In genomic region chr10:127149613-127150081, GRCh38 we compare ENCODE assay signal across 16 cellular contexts. TPM values are rescaled to one million over a fixed set of nuclear protein-coding genes. Genes with fewer than 3 reads are reported as not detected.
DNase-seq lines count a peak whose midpoint lies in the region; ATAC-seq and TF ChIP-seq lines count a peak whose summit lies in the region.
"Had no signal": no experiment of that assay in that cellular context is flagged by ENCODE, and none has a peak within 500 bp of the region (broad histone marks: within the 10 kb centered on the region; RNA-seq: fewer than 3 reads in every experiment).

No MANE protein-coding gene starts in this region.

- intact Hi-C loops in IMR-90 (cut with micrococcal nuclease) (loop anchor here (5.0 kb wide), 1 partner anchor 242 kb away; the partner anchor contains the start of gene DOCK1), lower lobe of right lung (cut with DNase I) (no loop called here)

- H3K14ac ChIP-seq in IMR-90 (replicated peaks; ENCODE audit: low read depth, low read length) = peak overlapping the region; percentile 12; the same call in 1 of the 2 replicates

- peaks cover 14% of the 10 kb centered on the region for H4K20me1 ChIP-seq in IMR-90 (ENCODE audit: insufficient read depth, low read length)

- peak overlapping the region; percentile 50; the same call in 1 of the 2 replicates for H2AK5ac ChIP-seq in IMR-90 (ENCODE audit: low read depth, low read length)

- BruUV-seq in IMR-90 (replicated peaks; lab: Mats Ljungman, UMichigan) = no TSS peak

- no peak for TF ChIP-seq CTCF in IMR-90 (conservative IDR thresholded peaks at IDR 0.05; ENCODE audit: low read depth, low read length)
- no peak for TF ChIP-seq CTCF in lower lobe of right lung (IDR thresholded peaks at IDR 0.05)

- POLR2A ChIA-PET in IMR-90 (lab: Charles Lee; ENCODE audit: unreplicated experiment) = no interaction called here

- H2BK15ac ChIP-seq in IMR-90 (ENCODE audit: low read depth, low read length) = peak overlapping the region; percentile 52; the same call in 1 of the 3 replicates

- H3K56ac ChIP-seq in IMR-90 (ENCODE audit: extremely low read depth, insufficient read depth, low read length) = peak overlapping the region; percentile 27; the same call in 1 of the 2 replicates

- peak overlapping the region; percentile 8 for H2AK9ac ChIP-seq in IMR-90 (replicated peaks; ENCODE audit: low read depth, low read length, poor library complexity)

- H3K79me1 ChIP-seq in IMR-90 (ENCODE audit: low read depth in 1 of 2, low read length in 2 of 2) = peaks cover 13 to 63% of the 10 kb centered on the region in 2 experiments

- peak overlapping the region; percentile 19 for H3K23ac ChIP-seq in IMR-90 (ENCODE audit: low read depth, low read length)

- peak overlapping the region; percentile 88 for H3K4ac ChIP-seq in IMR-90 (ENCODE audit: low read depth, low read length)

- H4K5ac ChIP-seq in IMR-90 (ENCODE audit: low read depth, low read length) = no peak overlapping the region

- H3K4me2 ChIP-seq in IMR-90 (ENCODE audit: low read depth, low read length) = no peak overlapping the region

- H2BK5ac ChIP-seq in IMR-90 (ENCODE audit: low read depth, low read length, poor library complexity, severe bottlenecking) = peak overlapping the region; percentile 95

- H3K4me3 ChIP-seq in IMR-90 (ENCODE audit: insufficient read depth, low read depth, low read length) (no peak overlapping the region), lower lobe of right lung (no peak overlapping the region)
- H3K4me3 ChIP-seq: coronary artery, tibial nerve had no signal

- H4K91ac ChIP-seq in IMR-90 (ENCODE audit: insufficient read depth, low read depth, low read length) = peak overlapping the region; percentile 4; the same call in 1 of the 2 replicates

- no peak overlapping the region for H3K18ac ChIP-seq in IMR-90 (ENCODE audit: low read depth, low read length)

- in situ Hi-C loops in IMR-90 (cut with MboI; ENCODE audit: low sequenced_read_pairs) = no loop called here

- H2BK20ac ChIP-seq in IMR-90 (ENCODE audit: low read depth, low read length) = peak overlapping the region; percentile 93

- ATAC-seq in IMR-90 (ENCODE audit: low read depth) (no peak), lower lobe of right lung (no peak)
- no peak for ATAC-seq in activated CD4-positive, CD25-positive, alpha-beta regulatory T cell treated with anti-CD3 and anti-CD28 coated beads, Interleukin-2, amount 50 U/mL, for 24 hours

- H3K9ac ChIP-seq in IMR-90 (ENCODE audit: low read depth, low read length) = no peak overlapping the region

- H3K9me1 ChIP-seq in IMR-90 (ENCODE audit: insufficient read depth, low read length) = peaks cover 36% of the 10 kb centered on the region

- H3K4me1 ChIP-seq in IMR-90 (ENCODE audit: control insufficient read depth, insufficient read depth, low read length) (peaks cover 35% of the 10 kb centered on the region), lower lobe of right lung (peaks cover 6% of the 10 kb centered on the region)
- H3K4me1 ChIP-seq: tibial nerve had no signal

- H3K36me3 ChIP-seq in IMR-90 (ENCODE audit: control insufficient read depth, insufficient read depth, low read length) (no peaks in the 10 kb centered on the region), lower lobe of right lung (no peaks in the 10 kb centered on the region)

- H3K9me3 ChIP-seq in IMR-90 (ENCODE audit: control insufficient read depth, insufficient read depth, low read length) (no peaks in the 10 kb centered on the region), lower lobe of right lung (no peaks in the 10 kb centered on the region)
- H3K9me3 ChIP-seq: tibial nerve had no signal

- DNase-seq in AG20443 (ENCODE audit: low spot score) = peak; percentile 14
- DNase-seq in IMR-90 = peak; percentile 49
- DNase-seq in caudate nucleus (lab: John Stamatoyannopoulos, UW) = no peak
- DNase-seq in islet precursor cell = peak; percentile 66
- no peak for DNase-seq in lower lobe of right lung
- DNase-seq in GF-D8 (lab: John Stamatoyannopoulos, UW) = no peak
- no peak for DNase-seq in mucosa of gallbladder (ENCODE audit: low spot score)
- DNase-seq: activated CD4-positive, CD25-positive, alpha-beta regulatory T cell treated with anti-CD3 and anti-CD28 coated beads, Interleukin-2, amount 50 U/mL, for 72 hours; activated CD8-positive, alpha-beta memory T cell treated with anti-CD3 and anti-CD28 coated beads, Interleukin-2, amount 50 U/mL, for 48 hours had no signal

- no peaks in the 10 kb centered on the region for H3K27me3 ChIP-seq in IMR-90 (ENCODE audit: control insufficient read depth, insufficient read depth, low read length)
- no peaks in the 10 kb centered on the region for H3K27me3 ChIP-seq in lower lobe of right lung (ENCODE audit: low read depth)
- H3K27me3 ChIP-seq: tibial nerve had no signal

- peak overlapping the region; percentile 93 for H2BK120ac ChIP-seq in IMR-90 (ENCODE audit: low read depth, low read length)

- 100% methylated on average over 1 of the region's 4 CpGs; no CpG with 5 or more reads in 1 of the 2 experiments for WGBS in IMR-90 (ENCODE audit: extremely low coverage in 2 of 2, insufficient read length in 1 of 2), 2 experiments

- TF ChIP-seq RAD21 in IMR-90 (IDR thresholded peaks at IDR 0.05; ENCODE audit: low read length) = no peak

- H3K27ac ChIP-seq in IMR-90 (ENCODE audit: insufficient read depth, low read length) (peak overlapping the region; percentile 7; the same call in 1 of the 2 replicates), caudate nucleus (ENCODE audit: low read depth, low read length) (peak overlapping the region; percentile 84), lower lobe of right lung (no peak overlapping the region)
- H3K27ac ChIP-seq: coronary artery, tibial nerve had no signal

- CTCF ChIA-PET in IMR-90 (lab: Yijun Ruan, JAX) = interaction anchor here (1.2 kb wide), 1 partner anchor 9 kb away, joined by 3 read pairs; no protein-coding TSS in a partner anchor

- H4K8ac ChIP-seq in IMR-90 (ENCODE audit: low read depth in 2 of 2, low read length in 2 of 2) = peak overlapping the region; percentile 33 to 86; a peak in 2 of 4 replicates

- H2AFZ ChIP-seq in IMR-90 (replicated peaks; ENCODE audit: low read length, poor library complexity) = no peak overlapping the region

- dilution Hi-C loops in IMR-90 (cut with HindIII; ENCODE audit: low sequenced_read_pairs, unreplicated experiment) = no loop called here

- no peak for TF ChIP-seq POLR2A in IMR-90 (IDR thresholded peaks at IDR 0.05; ENCODE audit: low read depth, low read length)

TF ChIP-seq in IMR-90, 13 proteins besides CTCF, POLR2A, EP300 and RAD21:
- TF ChIP-seq ELK1 (IDR thresholded peaks at IDR 0.05; ENCODE audit: borderline replicate concordance, low read depth, low read length) = no peak
- TF ChIP-seq NFE2L2 (IDR thresholded peaks at IDR 0.05; ENCODE audit: low read depth, low read length) = no peak
- TF ChIP-seq MAFK (IDR thresholded peaks at IDR 0.05; ENCODE audit: low read depth, low read length) = no peak
- no peak for TF ChIP-seq BHLHE40 (IDR thresholded peaks at IDR 0.05; ENCODE audit: low read depth, low read length)
- TF ChIP-seq CHD1 (IDR thresholded peaks at IDR 0.05; ENCODE audit: low read depth, low read length) = no peak
- no peak for TF ChIP-seq FOS (IDR thresholded peaks at IDR 0.05; ENCODE audit: low read depth, low read length)
- TF ChIP-seq USF2 (IDR thresholded peaks at IDR 0.05; ENCODE audit: low read depth, low read length) = peak; percentile 63

RNA-seq across cellular contexts. Expression of gene INSYN2A, which starts 46.7 kb away (rescaled TPM):
- total RNA-seq in IMR-90 (2012; rRNA removed) (under 0.01 and 0.18 TPM in 2 replicates), lower lobe of right lung (not detected), mucosa of gallbladder (not detected)
- 0.10 and 0.11 TPM in 2 replicates for polyA plus RNA-seq in IMR-90 (2012; rRNA removed)
- polyA plus RNA-seq in IMR-90 (2012; cell fraction: cytosol; rRNA removed) = 0.09 and 0.12 TPM in 2 replicates
- 0.05 and 0.09 TPM in 2 replicates for polyA plus RNA-seq in IMR-90 (2012; cell fraction: nucleus; rRNA removed; ENCODE audit: low replicate concordance)
- total RNA-seq: HT-29; pulmonary artery endothelial cell; T-helper 1 cell treated with Interleukin-12 subunit alpha and Interleukin-12 subunit beta and Interleukin-4 antibody, amounts not matched to agents 30 ng/mL and 1 ng/mL, for 36 hours had no signal
- polyA plus RNA-seq: esophagus had no signal

Comparison
In these comparisons a context has a peak if more than half of its experiments do, and no peak if none do; other contexts are left out.
1. DNase-seq: peak in AG20443 (single experiment), IMR-90 (single experiment) and islet precursor cell (single experiment); none in caudate nucleus (0 of 61), lower lobe of right lung (single experiment), GF-D8 (single experiment) and mucosa of gallbladder (single experiment).